In genomic region chr1:26418865-26419349, GRCh38 we compare ENCODE assay signal across 23 cellular contexts. TPM values are rescaled to one million over a fixed set of nuclear protein-coding genes. Genes with fewer than 3 reads are reported as not detected.
DNase-seq lines count a peak whose midpoint lies in the region; ATAC-seq and TF ChIP-seq lines count a peak whose summit lies in the region.
"Had no signal": no experiment of that assay in that cellular context is flagged by ENCODE, and none has a peak within 500 bp of the region (broad histone marks: within the 10 kb centered on the region; RNA-seq: fewer than 3 reads in every experiment).

No MANE protein-coding gene starts in this region.

- H3K27me3 ChIP-seq in GM23338 (ENCODE audit: insufficient read depth) (no peaks in the 10 kb centered on the region), Panc1 (ENCODE audit: control insufficient read depth, insufficient read depth, low read length) (0 out of 2 replicates have a peak, but pooled peaks cover 4% of the 10 kb centered on the region), hepatocyte (peaks cover 14% of the 10 kb centered on the region)

- H3K4me3 Mint-ChIP-seq in GM23338 (peak overlapping the region; percentile 64), mesothelial cell of epicardium (peak overlapping the region; percentile 10)
- no peak overlapping the region for H3K4me3 Mint-ChIP-seq in activated naive CD8-positive, alpha-beta T cell treated with anti-CD3 and anti-CD28 coated beads for 36 hours
- H3K4me3 Mint-ChIP-seq: T-helper 1 cell treated with Interleukin-12 subunit alpha and Interleukin-12 subunit beta and Interleukin-4 antibody, amounts not matched to agents 30 μg/mL and 1 μg/mL, for 36 hours had no signal

- TF ChIP-seq CTCF in GM23338 (conservative IDR thresholded peaks at IDR 0.05; ENCODE audit: low read depth in 2 of 2) (no peak), Panc1 (IDR thresholded peaks at IDR 0.05) (no peak), hepatocyte (IDR thresholded peaks at IDR 0.05; ENCODE audit: poor library complexity) (no peak), mesothelial cell of epicardium (IDR thresholded peaks at IDR 0.05; ENCODE audit: unreplicated experiment) (no peak)

- H3K9me2 ChIP-seq in GM23338 (ENCODE audit: insufficient read depth) (no peaks in the 10 kb centered on the region), hepatocyte (replicated peaks; ENCODE audit: insufficient read depth) (no peaks in the 10 kb centered on the region)

- POLR2A ChIA-PET in Panc1 (lab: Charles Lee) (no interaction called here), HEK293T (lab: Yijun Ruan, JAX) (no interaction called here)

- no TSS peak for BruUV-seq in Panc1 (replicated peaks; lab: Mats Ljungman, UMichigan)

- CTCF ChIA-PET in Panc1 (lab: Charles Lee), result no interaction called here
- CTCF ChIA-PET in HEK293T (lab: Yijun Ruan, JAX), result interaction anchor here (0.7 to 1.4 kb wide), 2 partner anchors 14 to 133 kb away, joined by 3 to 8 read pairs; no protein-coding TSS in a partner anchor

- no peaks in the 10 kb centered on the region; the same call in 2 of the 3 replicates for H3K9me3 Mint-ChIP-seq in GM23338
- no peaks in the 10 kb centered on the region for H3K9me3 Mint-ChIP-seq in mesothelial cell of epicardium
- no peaks in the 10 kb centered on the region for H3K9me3 Mint-ChIP-seq in activated naive CD8-positive, alpha-beta T cell treated with anti-CD3 and anti-CD28 coated beads for 36 hours
- H3K9me3 Mint-ChIP-seq: T-helper 1 cell treated with Interleukin-12 subunit alpha and Interleukin-12 subunit beta and Interleukin-4 antibody, amounts not matched to agents 30 μg/mL and 1 μg/mL, for 36 hours had no signal

- peaks cover 56% of the 10 kb centered on the region for H4K20me1 ChIP-seq in GM23338 (replicated peaks; ENCODE audit: insufficient read depth)
- no peaks in the 10 kb centered on the region for H4K20me1 ChIP-seq in hepatocyte (ENCODE audit: insufficient read depth, poor library complexity, severe bottlenecking)

- H3K36me3 ChIP-seq in GM23338 (ENCODE audit: insufficient read depth) (peaks cover 25% of the 10 kb centered on the region), Panc1 (ENCODE audit: control insufficient read depth, insufficient read depth, low read length) (no peaks in the 10 kb centered on the region), hepatocyte (replicated peaks; ENCODE audit: insufficient read depth, low read depth) (no peaks in the 10 kb centered on the region)
- H3K36me3 ChIP-seq: ascending aorta had no signal

- peaks cover 71% of the 10 kb centered on the region for H3K4me1 ChIP-seq in GM23338 (ENCODE audit: insufficient read depth)
- no peaks in the 10 kb centered on the region; the same call in 1 of the 2 replicates for H3K4me1 ChIP-seq in Panc1 (ENCODE audit: control insufficient read depth, insufficient read depth, low read length)
- H3K4me1 ChIP-seq in hepatocyte (ENCODE audit: insufficient read depth), result peaks cover 11% of the 10 kb centered on the region
- H3K4me1 ChIP-seq: ascending aorta had no signal

- H2AFZ ChIP-seq in GM23338 (no peak overlapping the region), hepatocyte (no peak overlapping the region)

- H3K9me3 ChIP-seq in Panc1 (ENCODE audit: control insufficient read depth, insufficient read depth, low read depth, low read length) (no peaks in the 10 kb centered on the region), hepatocyte (ENCODE audit: low read depth) (no peaks in the 10 kb centered on the region)
- H3K9me3 ChIP-seq: ascending aorta had no signal

- WGBS in hepatocyte (ENCODE audit: low lambda C conversion rate, missing lambda C conversion rate), result 27% methylated on average over 5 of the region's 5 CpGs

- in situ Hi-C loops in Panc1 (cut with HindIII; ENCODE audit: low pct_unique_long_range_greater_than_20kb, low sequenced_read_pairs), result no loop called here

- peak overlapping the region; percentile 76 for H3K4me2 ChIP-seq in GM23338
- H3K4me2 ChIP-seq in hepatocyte, result peak overlapping the region; percentile 33

- peaks cover 84% of the 10 kb centered on the region for H3K79me2 ChIP-seq in GM23338 (replicated peaks; ENCODE audit: insufficient read depth)
- H3K79me2 ChIP-seq in hepatocyte, result no peaks in the 10 kb centered on the region

- H3K36me3 Mint-ChIP-seq in GM23338 (ENCODE audit: low read depth) (peaks cover 88% of the 10 kb centered on the region), mesothelial cell of epicardium (no peaks in the 10 kb centered on the region)
- no peaks in the 10 kb centered on the region for H3K36me3 Mint-ChIP-seq in activated naive CD8-positive, alpha-beta T cell treated with anti-CD3 and anti-CD28 coated beads for 36 hours

- peak; percentile 77 for ATAC-seq in GM23338
- ATAC-seq in Panc1, result 0 out of 2 replicates have a peak, but pooled peaks have one; percentile 11
- ATAC-seq: GM12878, sciatic nerve had no signal

- H3K27ac Mint-ChIP-seq in GM23338 (peak overlapping the region; percentile 97), mesothelial cell of epicardium (peak overlapping the region; percentile 91)
- no peak overlapping the region for H3K27ac Mint-ChIP-seq in activated naive CD8-positive, alpha-beta T cell treated with anti-CD3 and anti-CD28 coated beads for 36 hours
- H3K27ac Mint-ChIP-seq: T-helper 1 cell treated with Interleukin-12 subunit alpha and Interleukin-12 subunit beta and Interleukin-4 antibody, amounts not matched to agents 30 μg/mL and 1 μg/mL, for 36 hours had no signal

- peaks cover 47% of the 10 kb centered on the region for H3F3A ChIP-seq in GM23338 (replicated peaks; ENCODE audit: low read depth)

- DNase-seq in GM23338 (ENCODE audit: low spot score), result peak; percentile 99
- DNase-seq in Panc1 (ENCODE audit: low read depth, low spot score), result no peak
- peak; percentile 10 for DNase-seq in hepatocyte (ENCODE audit: low spot score)
- DNase-seq in mesothelial cell of epicardium (ENCODE audit: low spot score in 2 of 2, unreplicated experiment in 2 of 2), result peak; percentile 26 to 47
- no peak for DNase-seq in HEK293T (ENCODE audit: extremely low spot score)
- no peak for DNase-seq in activated naive CD8-positive, alpha-beta T cell treated with anti-CD3 and anti-CD28 coated beads for 36 hours
- no peak for DNase-seq in NCI-H187 treated with DMSO at 0.1 percent for 48 hours (lab: John Stamatoyannopoulos, UW)
- no peak for DNase-seq in activated CD4-positive, alpha-beta T cell treated with anti-CD3 and anti-CD28 coated beads, Interleukin-2, amount 50 U/mL, for 4 hours
- DNase-seq: activated naive CD4-positive, alpha-beta T cell; foreskin fibroblast; NCI-H1417 treated with DMSO at 0.1 percent for 48 hours; NCI-H2171; SHP77 treated with DMSO at 0.1 percent for 48 hours; stimulated activated naive CD4-positive, alpha-beta T cell had no signal

- H3K27ac ChIP-seq in GM23338 (ENCODE audit: low read depth) (peak overlapping the region; percentile 100), Panc1 (ENCODE audit: low read length) (no peak overlapping the region), hepatocyte (no peak overlapping the region)
- H3K27ac ChIP-seq: ascending aorta, C4-2B, coronary artery had no signal

- H3K27me3 Mint-ChIP-seq in GM23338 (ENCODE audit: insufficient read depth, low read depth, poor library complexity) (peaks cover 29% of the 10 kb centered on the region), mesothelial cell of epicardium (ENCODE audit: low read depth) (peaks cover 2% of the 10 kb centered on the region)
- H3K27me3 Mint-ChIP-seq in activated naive CD8-positive, alpha-beta T cell treated with anti-CD3 and anti-CD28 coated beads for 36 hours, result peaks cover 3% of the 10 kb centered on the region

- intact Hi-C loops in Panc1 (cut with micrococcal nuclease; ENCODE audit: unreplicated experiment), result no loop called here

- H3K4me1 Mint-ChIP-seq in GM23338, result peaks cover 84% of the 10 kb centered on the region
- peaks cover 33% of the 10 kb centered on the region for H3K4me1 Mint-ChIP-seq in mesothelial cell of epicardium
- peaks cover 4% of the 10 kb centered on the region for H3K4me1 Mint-ChIP-seq in activated naive CD8-positive, alpha-beta T cell treated with anti-CD3 and anti-CD28 coated beads for 36 hours

- H3K4me3 ChIP-seq in GM23338 (peak overlapping the region; percentile 46), Panc1 (ENCODE audit: low read depth in 2 of 2, low read length in 2 of 2) (no peak overlapping the region), hepatocyte (no peak overlapping the region)
- H3K4me3 ChIP-seq: ascending aorta, coronary artery, GM12878 had no signal

RNA-seq across cellular contexts. Expression of gene LIN28A, which starts 8.3 kb away (rescaled TPM):
- total RNA-seq in GM23338 (2014; rRNA removed; shearing (Covaris generic)), result 1,538 and 1,571 TPM in 2 replicates
- polyA plus RNA-seq in GM23338 (2016; fragmentation: Nextera tagmentation; extraction: Ambion mirVana) (604 and 648 TPM in 2 replicates), hepatocyte (0.13 and 0.23 TPM in 2 replicates)
- total RNA-seq in Panc1 (2021; ENCODE audit: unreplicated experiment) (0.64 TPM), hepatocyte (0.43 and 0.64 TPM in 2 replicates), mesothelial cell of epicardium (0.09 TPM in 1 of 3 replicates, not detected in the others)
- polyA plus RNA-seq in Panc1 (2012; ENCODE audit: insufficient read length), result 0.07 TPM
- total RNA-seq in activated naive CD8-positive, alpha-beta T cell treated with anti-CD3 and anti-CD28 coated beads for 36 hours, result not detected
- total RNA-seq: ascending aorta, lower leg skin, OCI-LY7, osteocyte, sciatic nerve had no signal

RNA-seq across cellular contexts. Expression of gene DHDDS, which starts 13.2 kb away (rescaled TPM):
- total RNA-seq in GM23338 (2014; rRNA removed; shearing (Covaris generic)), result 47.2 and 49.5 TPM in 2 replicates
- polyA plus RNA-seq in GM23338 (2016; fragmentation: Nextera tagmentation; extraction: Ambion mirVana) (26.9 and 32.6 TPM in 2 replicates), hepatocyte (44.9 and 53.9 TPM in 2 replicates)
- total RNA-seq in Panc1 (2021; ENCODE audit: unreplicated experiment) (56.7 TPM), hepatocyte (34.2 and 42.9 TPM in 2 replicates), mesothelial cell of epicardium (47.5 to 52.0 TPM (median 49.5 TPM) in 3 replicates)
- polyA plus RNA-seq in Panc1 (2012; ENCODE audit: insufficient read length), result 30.3 TPM
- 10 to 100 TPM; 43.8 to 45.9 TPM for total RNA-seq in activated naive CD8-positive, alpha-beta T cell treated with anti-CD3 and anti-CD28 coated beads for 36 hours

RNA-seq across cellular contexts. Expression of gene ZNF683, which starts 46.4 kb away (rescaled TPM):
- not detected in 2 replicates for total RNA-seq in GM23338 (2014; rRNA removed; shearing (Covaris generic))
- polyA plus RNA-seq in GM23338 (2016; fragmentation: Nextera tagmentation; extraction: Ambion mirVana) (not detected in 2 replicates), hepatocyte (not detected in 2 replicates)
- total RNA-seq in Panc1 (2021; ENCODE audit: unreplicated experiment) (not detected), hepatocyte (not detected in 2 replicates), mesothelial cell of epicardium (not detected in 3 replicates)
- polyA plus RNA-seq in Panc1 (2012; ENCODE audit: insufficient read length), result not detected
- total RNA-seq in activated naive CD8-positive, alpha-beta T cell treated with anti-CD3 and anti-CD28 coated beads for 36 hours, result under 1 TPM; 0.27 to 0.32 TPM
- total RNA-seq: ascending aorta, GM12878, lower leg skin, OCI-LY7, osteocyte had no signal
- polyA plus RNA-seq: GM12878 had no signal

RNA-seq across cellular contexts. Expression of gene HMGN2, which starts 53.3 kb away (rescaled TPM):
- 330 and 377 TPM in 2 replicates for total RNA-seq in GM23338 (2014; rRNA removed; shearing (Covaris generic))
- polyA plus RNA-seq in GM23338 (2016; fragmentation: Nextera tagmentation; extraction: Ambion mirVana), result 1,101 and 1,122 TPM in 2 replicates
- total RNA-seq in Panc1 (2021; ENCODE audit: unreplicated experiment), result 496 TPM
- polyA plus RNA-seq in Panc1 (2012; ENCODE audit: insufficient read length), result 726 TPM
- 214 and 215 TPM in 2 replicates for total RNA-seq in hepatocyte
- polyA plus RNA-seq in hepatocyte, result 467 and 520 TPM in 2 replicates
- 466 to 497 TPM (median 481 TPM) in 3 replicates for total RNA-seq in mesothelial cell of epicardium
- 100 to 1,000 TPM; 948 to 957 TPM for total RNA-seq in activated naive CD8-positive, alpha-beta T cell treated with anti-CD3 and anti-CD28 coated beads for 36 hours

Comparison
In these comparisons a context has a peak if more than half of its experiments do, and no peak if none do; other contexts are left out.
1. DNase-seq: peak in GM23338 (single experiment), hepatocyte (single experiment) and mesothelial cell of epicardium (2 of 2); none in Panc1 (single experiment), HEK293T (single experiment), activated naive CD8-positive, alpha-beta T cell treated with anti-CD3 and anti-CD28 coated beads for 36 hours (single experiment), NCI-H187 treated with DMSO at 0.1 percent for 48 hours (single experiment) and activated CD4-positive, alpha-beta T cell treated with anti-CD3 and anti-CD28 coated beads, Interleukin-2, amount 50 U/mL, for 4 hours (0 of 2).
2. RNA of gene LIN28A, which starts 8.3 kb away (total RNA-seq): 1,538 to 1,571 TPM in GM23338; 0.64 TPM in Panc1 (single experiment), 0.43 to 0.64 TPM in hepatocyte, 0.09 TPM in mesothelial cell of epicardium and not detected in activated naive CD8-positive, alpha-beta T cell treated with anti-CD3 and anti-CD28 coated beads for 36 hours; every median in the first group is over 100 times any median in the second.